16 cellular contexts compared by ENCODE assay signal in genomic region chr12:11973396-11973795, GRCh38.
DNase-seq lines count a peak whose midpoint lies in the region; ATAC-seq lines count a peak whose summit lies in the region.
"Had no signal": no experiment of that assay in that cellular context is flagged by ENCODE, and none has a peak within 500 bp of the region (broad histone marks: within the 10 kb centered on the region; RNA-seq: fewer than 3 reads in every experiment).

No MANE protein-coding gene starts in this region.

- no peaks in the 10 kb centered on the region for H3K9me3 ChIP-seq in naive thymus-derived CD4-positive, alpha-beta T cell (ENCODE audit: control insufficient read depth in 2 of 3, low read length in 3 of 3)

- H3K4me1 Mint-ChIP-seq in stimulated activated naive CD8-positive, alpha-beta T cell treated with anti-CD3 and anti-CD28 coated beads, Interleukin-15, amount 100 ng/mL, for 72 hours = peaks cover 5% of the 10 kb centered on the region
- H3K4me1 Mint-ChIP-seq in naive thymus-derived CD4-positive, alpha-beta T cell = peaks cover 0 to 19% (median 4%) of the 10 kb centered on the region in 7 donors
- H3K4me1 Mint-ChIP-seq in activated CD4-positive, alpha-beta memory T cell treated with anti-CD3 and anti-CD28 coated beads for 36 hours (ENCODE audit: low read depth) = peaks cover 8% of the 10 kb centered on the region

- H3K27me3 Mint-ChIP-seq in stimulated activated naive CD8-positive, alpha-beta T cell treated with anti-CD3 and anti-CD28 coated beads, Interleukin-15, amount 100 ng/mL, for 72 hours = peaks cover 31% of the 10 kb centered on the region
- peaks cover 0 to 2% (median 0%) of the 10 kb centered on the region in 5 donors for H3K27me3 Mint-ChIP-seq in naive thymus-derived CD4-positive, alpha-beta T cell
- H3K27me3 Mint-ChIP-seq in activated CD4-positive, alpha-beta memory T cell treated with anti-CD3 and anti-CD28 coated beads for 36 hours = no peaks in the 10 kb centered on the region
- H3K27me3 Mint-ChIP-seq: CD4-positive, CD25-positive, alpha-beta regulatory T cell had no signal

- no peaks in the 10 kb centered on the region for H3K4me1 ChIP-seq in naive thymus-derived CD4-positive, alpha-beta T cell (ENCODE audit: control insufficient read depth in 2 of 2, insufficient read depth in 2 of 2, low read length in 2 of 2)

- CTCF ChIA-PET in naive thymus-derived CD4-positive, alpha-beta T cell (lab: Charles Lee) = no interaction called here
- CTCF ChIA-PET in activated CD4-positive, alpha-beta memory T cell treated with anti-CD3 and anti-CD28 coated beads for 36 hours (lab: Charles Lee) = no interaction called here

- no peaks in the 10 kb centered on the region for H3K36me3 ChIP-seq in naive thymus-derived CD4-positive, alpha-beta T cell (ENCODE audit: control insufficient read depth in 2 of 3, insufficient read depth in 3 of 3, low read length in 3 of 3)
- H3K36me3 ChIP-seq: BLaER1 treated with 17β-estradiol and CSF1 and Interleukin-3, amounts not matched to agents 10 nM and 100 nM had no signal

- no peak for ATAC-seq in stimulated activated naive CD8-positive, alpha-beta T cell treated with anti-CD3 and anti-CD28 coated beads, Interleukin-15, amount 100 ng/mL, for 72 hours
- no peak for ATAC-seq in stimulated activated naive CD8-positive, alpha-beta T cell treated with anti-CD3 and anti-CD28 coated beads, Interleukin-15, Interleukin-2, amounts not matched to agents 100 U/mL and 50 U/mL, for 24 hours
- no peak for ATAC-seq in naive thymus-derived CD4-positive, alpha-beta T cell

- intact Hi-C loops in naive thymus-derived CD4-positive, alpha-beta T cell (cut with micrococcal nuclease) = no loop called here
- intact Hi-C loops in activated CD4-positive, alpha-beta memory T cell treated with anti-CD3 and anti-CD28 coated beads for 36 hours (cut with micrococcal nuclease) = no loop called here

- H3K27ac Mint-ChIP-seq in stimulated activated naive CD8-positive, alpha-beta T cell treated with anti-CD3 and anti-CD28 coated beads, Interleukin-15, amount 100 ng/mL, for 72 hours = peak overlapping the region; percentile 15 to 70
- H3K27ac Mint-ChIP-seq in naive thymus-derived CD4-positive, alpha-beta T cell = no peak overlapping the region
- H3K27ac Mint-ChIP-seq in activated CD4-positive, alpha-beta memory T cell treated with anti-CD3 and anti-CD28 coated beads for 36 hours = no peak overlapping the region

- H3K27ac ChIP-seq in naive thymus-derived CD4-positive, alpha-beta T cell (ENCODE audit: low read depth, low read length) = no peak overlapping the region
- H3K27ac ChIP-seq: BLaER1 treated with 17β-estradiol and CSF1 and Interleukin-3, amounts not matched to agents 10 nM and 100 nM; GM23248 had no signal

- no peaks in the 10 kb centered on the region for H3K27me3 ChIP-seq in naive thymus-derived CD4-positive, alpha-beta T cell (ENCODE audit: control insufficient read depth in 2 of 2, insufficient read depth in 2 of 2, low read length in 2 of 2)
- H3K27me3 ChIP-seq: BLaER1 treated with 17β-estradiol and CSF1 and Interleukin-3, amounts not matched to agents 10 nM and 100 nM had no signal

- DNase-seq in stimulated activated naive CD8-positive, alpha-beta T cell treated with anti-CD3 and anti-CD28 coated beads, Interleukin-15, amount 100 ng/mL, for 72 hours = no peak
- DNase-seq in stimulated activated naive CD8-positive, alpha-beta T cell treated with anti-CD3 and anti-CD28 coated beads, Interleukin-15, Interleukin-2, amounts not matched to agents 100 U/mL and 50 U/mL, for 24 hours = no peak
- DNase-seq in astrocyte of the hippocampus (ENCODE audit: low read depth, low spot score) (peak; percentile 46), foreskin melanocyte (peak; percentile 73), NCI-H446 (lab: John Stamatoyannopoulos, UW) (no peak)
- no peak for DNase-seq in stimulated activated CD4-positive, alpha-beta T cell treated with anti-CD3 and anti-CD28 coated beads, Interleukin-12 subunit alpha, Interleukin-12 subunit beta, amount 100 ng/mL, for 4 hours
- DNase-seq in naive thymus-derived CD4-positive, alpha-beta T cell = no peak
- DNase-seq in activated CD4-positive, alpha-beta memory T cell treated with anti-CD3 and anti-CD28 coated beads for 36 hours = no peak
- DNase-seq: ACHN; Calu3; CD4-positive, CD25-positive, alpha-beta regulatory T cell; DMS 273 treated with DMSO at 0.1 percent for 48 hours; DMS79; GM23248; H9 had no signal

- peaks cover 0 to 31% (median 0%) of the 10 kb centered on the region in 5 donors for H3K36me3 Mint-ChIP-seq in naive thymus-derived CD4-positive, alpha-beta T cell
- no peaks in the 10 kb centered on the region for H3K36me3 Mint-ChIP-seq in activated CD4-positive, alpha-beta memory T cell treated with anti-CD3 and anti-CD28 coated beads for 36 hours
- H3K36me3 Mint-ChIP-seq: CD4-positive, CD25-positive, alpha-beta regulatory T cell had no signal

- H3K4me3 Mint-ChIP-seq in stimulated activated naive CD8-positive, alpha-beta T cell treated with anti-CD3 and anti-CD28 coated beads, Interleukin-15, amount 100 ng/mL, for 72 hours = no peak overlapping the region
- H3K4me3 Mint-ChIP-seq in naive thymus-derived CD4-positive, alpha-beta T cell = no peak overlapping the region
- no peak overlapping the region for H3K4me3 Mint-ChIP-seq in activated CD4-positive, alpha-beta memory T cell treated with anti-CD3 and anti-CD28 coated beads for 36 hours
- H3K4me3 Mint-ChIP-seq: CD4-positive, CD25-positive, alpha-beta regulatory T cell; H9 had no signal

- POLR2A ChIA-PET in naive thymus-derived CD4-positive, alpha-beta T cell (lab: Charles Lee) = no interaction called here
- POLR2A ChIA-PET in activated CD4-positive, alpha-beta memory T cell treated with anti-CD3 and anti-CD28 coated beads for 36 hours (lab: Charles Lee) = interaction anchor here (0.9 kb wide), 1 partner anchor 13 kb away, joined by 5 read pairs; no protein-coding TSS in a partner anchor

- H3K9me3 Mint-ChIP-seq in stimulated activated naive CD8-positive, alpha-beta T cell treated with anti-CD3 and anti-CD28 coated beads, Interleukin-15, amount 100 ng/mL, for 72 hours = no peaks in the 10 kb centered on the region
- peaks cover 0 to 15% (median 0%) of the 10 kb centered on the region in 11 donors for H3K9me3 Mint-ChIP-seq in naive thymus-derived CD4-positive, alpha-beta T cell
- H3K9me3 Mint-ChIP-seq in activated CD4-positive, alpha-beta memory T cell treated with anti-CD3 and anti-CD28 coated beads for 36 hours = no peaks in the 10 kb centered on the region
- H3K9me3 Mint-ChIP-seq: CD4-positive, CD25-positive, alpha-beta regulatory T cell had no signal

- H3K4me3 ChIP-seq in naive thymus-derived CD4-positive, alpha-beta T cell (ENCODE audit: low read length) = no peak overlapping the region
- H3K4me3 ChIP-seq: BLaER1 treated with 17β-estradiol and CSF1 and Interleukin-3, amounts not matched to agents 10 nM and 100 nM; GM23248 had no signal

Comparison
In these comparisons a context has a peak if more than half of its experiments do, and no peak if none do; other contexts are left out.
1. DNase-seq: peak in astrocyte of the hippocampus (single experiment) and foreskin melanocyte (single experiment); none in stimulated activated naive CD8-positive, alpha-beta T cell treated with anti-CD3 and anti-CD28 coated beads, Interleukin-15, amount 100 ng/mL, for 72 hours (0 of 2), stimulated activated naive CD8-positive, alpha-beta T cell treated with anti-CD3 and anti-CD28 coated beads, Interleukin-15, Interleukin-2, amounts not matched to agents 100 U/mL and 50 U/mL, for 24 hours (single experiment), stimulated activated CD4-positive, alpha-beta T cell treated with anti-CD3 and anti-CD28 coated beads, Interleukin-12 subunit alpha, Interleukin-12 subunit beta, amount 100 ng/mL, for 4 hours (single experiment), naive thymus-derived CD4-positive, alpha-beta T cell (0 of 9), activated CD4-positive, alpha-beta memory T cell treated with anti-CD3 and anti-CD28 coated beads for 36 hours (single experiment) and NCI-H446 (0 of 2).
2. H3K27ac Mint-ChIP-seq: peak in stimulated activated naive CD8-positive, alpha-beta T cell treated with anti-CD3 and anti-CD28 coated beads, Interleukin-15, amount 100 ng/mL, for 72 hours (2 of 2); none in naive thymus-derived CD4-positive, alpha-beta T cell (0 of 9) and activated CD4-positive, alpha-beta memory T cell treated with anti-CD3 and anti-CD28 coated beads for 36 hours (single experiment).